Comparison of ENCODE assay signal across 27 cellular contexts in the genomic region with DNA sequence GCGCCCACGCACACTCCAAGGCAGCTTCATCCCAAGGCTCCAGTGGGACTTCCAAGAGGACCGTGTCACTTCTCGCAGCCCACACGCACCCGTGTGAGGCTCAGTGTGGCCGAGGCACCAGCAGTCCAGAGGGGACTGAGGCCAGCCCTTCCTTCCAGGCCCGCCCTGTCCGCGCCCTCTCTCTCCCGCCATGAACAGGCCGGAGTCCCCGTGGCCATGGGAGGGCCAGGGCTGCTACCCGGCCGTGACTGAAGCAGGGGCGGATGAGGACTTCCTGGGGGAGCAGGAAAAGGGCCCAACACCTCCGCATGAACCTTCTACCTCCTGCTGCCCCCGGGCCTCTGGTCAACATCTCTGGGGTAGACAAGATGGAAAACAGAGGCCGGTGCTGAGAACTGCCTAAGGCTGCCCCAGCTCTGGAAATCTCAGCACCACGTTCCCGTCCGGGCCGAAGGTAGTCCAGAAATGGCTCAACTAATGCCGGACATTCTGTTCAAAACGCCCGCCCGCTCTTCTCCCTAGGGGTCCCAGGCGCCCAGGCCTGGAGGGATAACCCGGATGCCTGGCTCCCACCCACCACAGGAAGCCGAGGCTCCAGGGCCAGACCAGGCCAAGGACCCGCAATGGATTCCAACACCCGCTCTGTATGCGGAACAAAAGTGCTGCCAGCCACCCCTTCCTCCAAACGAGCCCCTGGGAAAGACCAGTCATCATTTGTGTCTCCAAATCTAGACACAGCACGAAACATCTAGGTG. TPM values are rescaled to one million over a fixed set of nuclear protein-coding genes. Genes with fewer than 3 reads are reported as not detected.
DNase-seq lines count a peak whose midpoint lies in the region; ATAC-seq and TF ChIP-seq lines count a peak whose summit lies in the region.
"Had no signal": no experiment of that assay in that cellular context is flagged by ENCODE, and none has a peak within 500 bp of the region (broad histone marks: within the 10 kb centered on the region; RNA-seq: fewer than 3 reads in every experiment).

No MANE protein-coding gene starts in this region.

- no peaks in the 10 kb centered on the region for H3K9me2 ChIP-seq in Karpas-422 (replicated peaks; ENCODE audit: insufficient read depth, low read length)

- H3K9me3 ChIP-seq in psoas muscle (no peaks in the 10 kb centered on the region), Karpas-422 (ENCODE audit: low read length) (no peaks in the 10 kb centered on the region)

- peaks cover 11% of the 10 kb centered on the region for H3K4me1 Mint-ChIP-seq in activated CD4-positive, alpha-beta memory T cell treated with anti-CD3 and anti-CD28 coated beads, Interleukin-2, amount 10 ng/mL, durations not matched to agents 7 days and 5 days
- no peaks in the 10 kb centered on the region for H3K4me1 Mint-ChIP-seq in activated CD4-positive, alpha-beta memory T cell treated with anti-CD3 and anti-CD28 coated beads for 36 hours (ENCODE audit: low read depth)
- peaks cover 0 to 2% (median 0%) of the 10 kb centered on the region in 3 donors for H3K4me1 Mint-ChIP-seq in IgD-negative memory B cell
- H3K4me1 Mint-ChIP-seq in dendritic cell treated with granulocyte-macrophage colony-stimulating factor and Interleukin-4, amounts not matched to agents 40 ng/mL and 50 ng/mL, for 4 days (ENCODE audit: low read depth) = peaks cover 44% of the 10 kb centered on the region

- H3K4me2 ChIP-seq in Karpas-422 (ENCODE audit: low read depth, low read length, poor library complexity, severe bottlenecking) = no peak overlapping the region

- POLR2A ChIA-PET in activated CD4-positive, alpha-beta memory T cell treated with anti-CD3 and anti-CD28 coated beads, Interleukin-2, amount 10 ng/mL, durations not matched to agents 7 days and 5 days (lab: Charles Lee) = no interaction called here
- POLR2A ChIA-PET in activated CD4-positive, alpha-beta memory T cell treated with anti-CD3 and anti-CD28 coated beads for 36 hours (lab: Charles Lee) = no interaction called here

- H3K4me3 Mint-ChIP-seq in activated CD4-positive, alpha-beta memory T cell treated with anti-CD3 and anti-CD28 coated beads, Interleukin-2, amount 10 ng/mL, durations not matched to agents 7 days and 5 days = peak overlapping the region; percentile 48
- no peak overlapping the region for H3K4me3 Mint-ChIP-seq in activated CD4-positive, alpha-beta memory T cell treated with anti-CD3 and anti-CD28 coated beads for 36 hours
- peak overlapping the region in 1 of 4 donors; percentile 42 for H3K4me3 Mint-ChIP-seq in IgD-negative memory B cell
- no peak overlapping the region for H3K4me3 Mint-ChIP-seq in dendritic cell treated with granulocyte-macrophage colony-stimulating factor and Interleukin-4, amounts not matched to agents 40 ng/mL and 50 ng/mL, for 4 days
- H3K4me3 Mint-ChIP-seq: activated B cell treated with CpG ODN at 0.5 μM for 24 hours, type B pancreatic cell had no signal

- DNase-seq in activated CD4-positive, alpha-beta memory T cell treated with anti-CD3 and anti-CD28 coated beads, Interleukin-2, amount 10 ng/mL, durations not matched to agents 7 days and 5 days = no peak
- DNase-seq in activated CD4-positive, alpha-beta memory T cell treated with anti-CD3 and anti-CD28 coated beads for 36 hours = no peak
- DNase-seq in psoas muscle (peak in 1 of 2 donors; percentile 59), Karpas-422 (no peak), middle frontal gyrus (ENCODE audit: extremely low spot score, low spot score) (no peak)
- DNase-seq: activated B cell treated with CpG ODN at 0.5 μM for 24 hours; activated CD4-positive, alpha-beta T cell treated with anti-CD3 and anti-CD28 coated beads, Interleukin-2, amount 50 U/mL, for 48 hours; amniotic stem cell; cortex of kidney; DMS79; GF-D8; GM23248; kidney; NCI-H1105; NCI-H2029; NCI-H226; NCI-H82; nucleus accumbens; SHP77 treated with DMSO at 0.1 percent for 48 hours; T-helper 9 cell had no signal

- H3K27ac ChIP-seq in psoas muscle (peak overlapping the region; percentile 72), Karpas-422 (ENCODE audit: low read length) (no peak overlapping the region)
- H3K27ac ChIP-seq: 22Rv1, GM23248 had no signal

- H3K27me3 Mint-ChIP-seq in activated CD4-positive, alpha-beta memory T cell treated with anti-CD3 and anti-CD28 coated beads, Interleukin-2, amount 10 ng/mL, durations not matched to agents 7 days and 5 days = no peaks in the 10 kb centered on the region
- no peaks in the 10 kb centered on the region for H3K27me3 Mint-ChIP-seq in activated CD4-positive, alpha-beta memory T cell treated with anti-CD3 and anti-CD28 coated beads for 36 hours
- H3K27me3 Mint-ChIP-seq in IgD-negative memory B cell = no peaks in the 10 kb centered on the region
- H3K27me3 Mint-ChIP-seq in dendritic cell treated with granulocyte-macrophage colony-stimulating factor and Interleukin-4, amounts not matched to agents 40 ng/mL and 50 ng/mL, for 4 days = no peaks in the 10 kb centered on the region
- H3K27me3 Mint-ChIP-seq: activated B cell treated with CpG ODN at 0.5 μM for 24 hours, type B pancreatic cell had no signal

- intact Hi-C loops in activated CD4-positive, alpha-beta memory T cell treated with anti-CD3 and anti-CD28 coated beads for 36 hours (cut with micrococcal nuclease) = no loop called here
- intact Hi-C loops in dendritic cell treated with granulocyte-macrophage colony-stimulating factor and Interleukin-4, amounts not matched to agents 40 ng/mL and 50 ng/mL, for 4 days (cut with micrococcal nuclease) = no loop called here
- intact Hi-C loops in psoas muscle (cut with DNase I) = no loop called here

- H3K4me3 ChIP-seq in psoas muscle (peak overlapping the region; percentile 31), Karpas-422 (ENCODE audit: low read length) (no peak overlapping the region)
- H3K4me3 ChIP-seq: GM23248, lung, skin epidermis had no signal

- no peak overlapping the region for H3K27ac Mint-ChIP-seq in activated CD4-positive, alpha-beta memory T cell treated with anti-CD3 and anti-CD28 coated beads, Interleukin-2, amount 10 ng/mL, durations not matched to agents 7 days and 5 days
- H3K27ac Mint-ChIP-seq in activated CD4-positive, alpha-beta memory T cell treated with anti-CD3 and anti-CD28 coated beads for 36 hours = no peak overlapping the region
- peak overlapping the region in 2 of 3 donors; percentile 17 to 95 for H3K27ac Mint-ChIP-seq in IgD-negative memory B cell
- peak overlapping the region; percentile 28 for H3K27ac Mint-ChIP-seq in dendritic cell treated with granulocyte-macrophage colony-stimulating factor and Interleukin-4, amounts not matched to agents 40 ng/mL and 50 ng/mL, for 4 days
- H3K27ac Mint-ChIP-seq: activated B cell treated with CpG ODN at 0.5 μM for 24 hours, type B pancreatic cell had no signal

- CTCF ChIA-PET in activated CD4-positive, alpha-beta memory T cell treated with anti-CD3 and anti-CD28 coated beads, Interleukin-2, amount 10 ng/mL, durations not matched to agents 7 days and 5 days (lab: Charles Lee) = interaction anchor here (0.6 to 1.7 kb wide), 2 partner anchors 16 to 19 kb away, joined by 3 to 9 read pairs; no protein-coding TSS in a partner anchor
- CTCF ChIA-PET in activated CD4-positive, alpha-beta memory T cell treated with anti-CD3 and anti-CD28 coated beads for 36 hours (lab: Charles Lee) = interaction anchor here (0.6 to 1.4 kb wide), 2 partner anchors 25 to 39 kb away, joined by 3 to 4 read pairs; no protein-coding TSS in a partner anchor

- no peak overlapping the region for H2AFZ ChIP-seq in Karpas-422 (ENCODE audit: low read length)
- H2AFZ ChIP-seq: GM23248 had no signal

- no peaks in the 10 kb centered on the region for H3K27me3 ChIP-seq in psoas muscle (ENCODE audit: insufficient read depth in 3 of 3, low read length in 2 of 3)
- no peaks in the 10 kb centered on the region for H3K27me3 ChIP-seq in Karpas-422 (ENCODE audit: low read length)

- H3K4me1 ChIP-seq in psoas muscle = peaks cover 10% of the 10 kb centered on the region
- no peaks in the 10 kb centered on the region for H3K4me1 ChIP-seq in Karpas-422 (ENCODE audit: low read length)

- H3K36me3 ChIP-seq in psoas muscle (ENCODE audit: insufficient read depth in 1 of 2, low read depth in 1 of 2) = peaks cover 7 to 48% of the 10 kb centered on the region in 2 donors
- no peaks in the 10 kb centered on the region for H3K36me3 ChIP-seq in Karpas-422 (ENCODE audit: insufficient read depth, low read length)

- 86 to 87% (median 86%) methylated on average over 34 to 35 of the region's 35 CpGs for WGBS in psoas muscle, 3 donors

- TF ChIP-seq CTCF in psoas muscle (IDR thresholded peaks at IDR 0.05) = no peak

- H3K36me3 Mint-ChIP-seq in activated CD4-positive, alpha-beta memory T cell treated with anti-CD3 and anti-CD28 coated beads, Interleukin-2, amount 10 ng/mL, durations not matched to agents 7 days and 5 days (ENCODE audit: low read depth) = peaks cover 25% of the 10 kb centered on the region
- H3K36me3 Mint-ChIP-seq in activated CD4-positive, alpha-beta memory T cell treated with anti-CD3 and anti-CD28 coated beads for 36 hours = peaks cover 5% of the 10 kb centered on the region
- H3K36me3 Mint-ChIP-seq in IgD-negative memory B cell = no peaks in the 10 kb centered on the region
- H3K36me3 Mint-ChIP-seq in dendritic cell treated with granulocyte-macrophage colony-stimulating factor and Interleukin-4, amounts not matched to agents 40 ng/mL and 50 ng/mL, for 4 days (ENCODE audit: low read depth) = peaks cover 91% of the 10 kb centered on the region
- H3K36me3 Mint-ChIP-seq: type B pancreatic cell had no signal

- no peaks in the 10 kb centered on the region for H3K79me2 ChIP-seq in Karpas-422 (ENCODE audit: low read length)

- ATAC-seq in psoas muscle (no peak), HG03159 (IDR thresholded peaks at IDR 0.05; ENCODE audit: unreplicated experiment) (no peak)

- no peaks in the 10 kb centered on the region; the same call in 1 of the 2 replicates for H4K20me1 ChIP-seq in Karpas-422 (ENCODE audit: insufficient read depth, low read depth, low read length)

- no peaks in the 10 kb centered on the region for H3K9me3 Mint-ChIP-seq in activated CD4-positive, alpha-beta memory T cell treated with anti-CD3 and anti-CD28 coated beads, Interleukin-2, amount 10 ng/mL, durations not matched to agents 7 days and 5 days
- no peaks in the 10 kb centered on the region for H3K9me3 Mint-ChIP-seq in activated CD4-positive, alpha-beta memory T cell treated with anti-CD3 and anti-CD28 coated beads for 36 hours
- no peaks in the 10 kb centered on the region for H3K9me3 Mint-ChIP-seq in IgD-negative memory B cell
- H3K9me3 Mint-ChIP-seq in dendritic cell treated with granulocyte-macrophage colony-stimulating factor and Interleukin-4, amounts not matched to agents 40 ng/mL and 50 ng/mL, for 4 days = no peaks in the 10 kb centered on the region
- H3K9me3 Mint-ChIP-seq: activated B cell treated with CpG ODN at 0.5 μM for 24 hours, type B pancreatic cell had no signal

- H3K9ac ChIP-seq in Karpas-422 (ENCODE audit: low read length) = no peak overlapping the region
- H3K9ac ChIP-seq: GM23248 had no signal

RNA-seq across cellular contexts. Expression of gene TNK2, which starts 32.7 kb away (rescaled TPM):
- 100 to 1,000 TPM; 113 to 115 TPM for total RNA-seq in activated CD4-positive, alpha-beta memory T cell treated with anti-CD3 and anti-CD28 coated beads, Interleukin-2, amount 10 ng/mL, durations not matched to agents 7 days and 5 days
- 10 to 100 TPM; 59.9 to 67.1 TPM for total RNA-seq in activated CD4-positive, alpha-beta memory T cell treated with anti-CD3 and anti-CD28 coated beads for 36 hours
- polyA plus RNA-seq in IgD-negative memory B cell = 6.1 TPM
- total RNA-seq in psoas muscle = 100 to 1,000 TPM in 1 of 4 donors, 10 to 100 TPM in 3; 41.7 to 322 (median 77.6) TPM
- polyA plus RNA-seq in psoas muscle = 10 to 100 TPM; 37.1 to 67.1 (median 52.2) TPM
- total RNA-seq in Karpas-422 (2014; rRNA removed; shearing (Covaris generic); ENCODE audit: low replicate concordance) = 25.5 and 26.0 TPM in 2 replicates

Comparison
In these comparisons a context has a peak if more than half of its experiments do, and no peak if none do; other contexts are left out.
1. H3K27ac Mint-ChIP-seq: peak in IgD-negative memory B cell (2 of 3) and dendritic cell treated with granulocyte-macrophage colony-stimulating factor and Interleukin-4, amounts not matched to agents 40 ng/mL and 50 ng/mL, for 4 days (single experiment); none in activated CD4-positive, alpha-beta memory T cell treated with anti-CD3 and anti-CD28 coated beads, Interleukin-2, amount 10 ng/mL, durations not matched to agents 7 days and 5 days (single experiment) and activated CD4-positive, alpha-beta memory T cell treated with anti-CD3 and anti-CD28 coated beads for 36 hours (single experiment).